In the genomic region with DNA sequence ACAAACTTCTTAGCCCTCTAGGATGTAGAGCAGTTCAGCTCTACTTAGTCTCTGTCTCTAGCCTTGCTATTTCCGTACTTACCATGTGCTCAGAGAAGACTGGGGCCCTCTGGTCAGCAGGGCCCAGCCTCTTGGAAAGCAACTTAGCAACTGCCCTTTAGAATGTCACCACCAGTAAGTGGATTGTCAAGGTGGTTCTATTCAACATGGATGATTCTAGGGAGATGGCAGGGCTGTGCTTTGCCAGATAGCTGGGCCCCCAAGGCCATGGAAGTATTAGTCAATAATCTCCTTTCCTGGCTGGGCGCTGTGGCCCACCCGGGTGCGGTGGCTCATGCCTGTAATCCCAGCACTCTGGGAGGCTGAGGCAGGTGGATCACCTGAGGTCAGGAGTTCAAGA, we compare ENCODE assay signal across 16 cellular contexts.
DNase-seq lines count a peak whose midpoint lies in the region; ATAC-seq and TF ChIP-seq lines count a peak whose summit lies in the region.
"Had no signal": no experiment of that assay in that cellular context is flagged by ENCODE, and none has a peak within 500 bp of the region (broad histone marks: within the 10 kb centered on the region; RNA-seq: fewer than 3 reads in every experiment).

No MANE protein-coding gene starts in this region.

- TF ChIP-seq CTCF in GM13976 (IDR thresholded peaks at IDR 0.05; ENCODE audit: borderline replicate concordance, control extremely low read depth, extremely low read depth, insufficient read depth, missing control alignments) (no peak), type B pancreatic cell (conservative IDR thresholded peaks at IDR 0.05) (no peak)

- H3K4me3 Mint-ChIP-seq in type B pancreatic cell: no peak overlapping the region
- H3K4me3 Mint-ChIP-seq: CD4-positive, CD25-positive, alpha-beta regulatory T cell had no signal

- peaks cover 19% of the 10 kb centered on the region for H3K27me3 Mint-ChIP-seq in type B pancreatic cell

- no peak overlapping the region for H3K27ac Mint-ChIP-seq in type B pancreatic cell
- H3K27ac Mint-ChIP-seq: CD4-positive, CD25-positive, alpha-beta regulatory T cell had no signal

- DNase-seq in GM13976 (ENCODE audit: low spot score): peak; percentile 10
- DNase-seq in ecto neural progenitor cell (ENCODE audit: low spot score): peak; percentile 24
- DNase-seq in mucosa of gallbladder (ENCODE audit: low spot score): peak; percentile 3
- DNase-seq in type B pancreatic cell (ENCODE audit: extremely low spot score, unreplicated experiment): peak; percentile 47
- no peak for DNase-seq in NCI-H1105 treated with DMSO at 0.1 percent for 48 hours (lab: John Stamatoyannopoulos, UW)
- no peak for DNase-seq in stimulated activated CD4-positive, alpha-beta T cell treated with anti-CD3 and anti-CD28 coated beads, Interleukin-15, amount 100 ng/mL, for 24 hours
- DNase-seq: CD4-positive, CD25-positive, alpha-beta regulatory T cell; DMS 273 treated with DMSO at 0.1 percent for 48 hours; DND-41; GM23248; HCEC 1CT; NCI-H187; NCI-H226; NCI-H524 treated with DMSO at 0.1 percent for 48 hours; PC-3 had no signal

- peaks cover 26% of the 10 kb centered on the region for H3K4me1 Mint-ChIP-seq in type B pancreatic cell (ENCODE audit: unreplicated experiment)

- ATAC-seq in GM21619 (IDR thresholded peaks at IDR 0.05; ENCODE audit: unreplicated experiment): no peak
- ATAC-seq: PC-3 had no signal

- H3K36me3 Mint-ChIP-seq in type B pancreatic cell: no peaks in the 10 kb centered on the region
- H3K36me3 Mint-ChIP-seq: CD4-positive, CD25-positive, alpha-beta regulatory T cell had no signal

- peaks cover 5% of the 10 kb centered on the region for H3K9me3 Mint-ChIP-seq in type B pancreatic cell

- in situ Hi-C loops in GM13976 (cut with MboI; ENCODE audit: low sequenced_read_pairs, unreplicated experiment): no loop called here

Comparison
In these comparisons a context has a peak if more than half of its experiments do, and no peak if none do; other contexts are left out.
1. DNase-seq: peak in GM13976 (single experiment), ecto neural progenitor cell (single experiment), mucosa of gallbladder (single experiment) and type B pancreatic cell (single experiment); none in NCI-H1105 treated with DMSO at 0.1 percent for 48 hours (single experiment) and stimulated activated CD4-positive, alpha-beta T cell treated with anti-CD3 and anti-CD28 coated beads, Interleukin-15, amount 100 ng/mL, for 24 hours (single experiment).